ENCODE assay signal across 16 cellular contexts in the genomic region with DNA sequence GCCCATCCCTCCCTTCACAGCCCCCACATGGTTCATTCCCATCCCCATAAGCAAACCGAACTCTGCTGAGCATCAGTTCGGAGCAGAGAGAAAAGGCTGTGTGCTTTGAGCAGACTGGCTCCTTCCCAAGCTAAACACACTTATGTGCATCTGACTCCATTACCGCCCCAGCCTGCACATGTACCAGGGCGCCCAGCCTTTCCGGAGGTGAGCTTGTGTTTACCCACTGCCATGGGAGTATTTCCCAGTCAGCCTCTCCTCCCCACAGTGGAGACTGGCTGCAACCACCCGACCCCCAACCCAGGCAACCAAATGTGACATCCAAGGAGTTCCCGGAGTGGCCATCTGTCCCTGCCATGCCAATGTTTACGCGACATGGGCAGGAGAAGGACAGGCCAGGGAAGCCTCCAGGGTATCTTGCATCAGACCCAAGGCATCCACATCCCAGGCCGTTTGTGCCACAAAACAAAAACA.
DNase-seq lines count a peak whose midpoint lies in the region.
"Had no signal": no experiment of that assay in that cellular context is flagged by ENCODE, and none has a peak within 500 bp of the region (broad histone marks: within the 10 kb centered on the region; RNA-seq: fewer than 3 reads in every experiment).

No MANE protein-coding gene starts in this region.

- DNase-seq in NCI-H1436 (lab: John Stamatoyannopoulos, UW), result peak; percentile 49
- no peak for DNase-seq in NCI-H1436 treated with DMSO at 0.1 percent for 48 hours (lab: John Stamatoyannopoulos, UW)
- peak; percentile 92 for DNase-seq in NCI-H69 (lab: John Stamatoyannopoulos, UW)
- DNase-seq in cerebellar nuclear complex (lab: John Stamatoyannopoulos, UW), result peak; percentile 90 to 96
- peak; percentile 40 for DNase-seq in smooth muscle cell of the brain vasculature (ENCODE audit: low read depth, low spot score)
- no peak for DNase-seq in OCI-M2 (lab: John Stamatoyannopoulos, UW; ENCODE audit: unreplicated experiment)
- no peak for DNase-seq in activated T-cell treated with anti-CD3 and anti-CD28 coated beads, Interleukin-2, amount 50 U/mL, for 48 hours
- no peak for DNase-seq in SKM-1 treated with dmso at 0.1 percent for 144 hours (lab: John Stamatoyannopoulos, UW; ENCODE audit: unreplicated experiment)
- DNase-seq: activated CD8-positive, alpha-beta memory T cell treated with anti-CD3 and anti-CD28 coated beads for 24 hours; cortex of kidney; GM23248; MM.1S; NCI-H524 treated with DMSO at 0.1 percent for 48 hours; stimulated activated naive CD4-positive, alpha-beta T cell; T-cell; upper lobe of right lung had no signal

Comparison
In these comparisons a context has a peak if more than half of its experiments do, and no peak if none do; other contexts are left out.
1. DNase-seq: peak in NCI-H1436 (single experiment), NCI-H69 (single experiment), cerebellar nuclear complex (2 of 2) and smooth muscle cell of the brain vasculature (single experiment); none in NCI-H1436 treated with DMSO at 0.1 percent for 48 hours (single experiment), OCI-M2 (single experiment), activated T-cell treated with anti-CD3 and anti-CD28 coated beads, Interleukin-2, amount 50 U/mL, for 48 hours (0 of 2) and SKM-1 treated with dmso at 0.1 percent for 144 hours (single experiment).